In the genomic region with DNA sequence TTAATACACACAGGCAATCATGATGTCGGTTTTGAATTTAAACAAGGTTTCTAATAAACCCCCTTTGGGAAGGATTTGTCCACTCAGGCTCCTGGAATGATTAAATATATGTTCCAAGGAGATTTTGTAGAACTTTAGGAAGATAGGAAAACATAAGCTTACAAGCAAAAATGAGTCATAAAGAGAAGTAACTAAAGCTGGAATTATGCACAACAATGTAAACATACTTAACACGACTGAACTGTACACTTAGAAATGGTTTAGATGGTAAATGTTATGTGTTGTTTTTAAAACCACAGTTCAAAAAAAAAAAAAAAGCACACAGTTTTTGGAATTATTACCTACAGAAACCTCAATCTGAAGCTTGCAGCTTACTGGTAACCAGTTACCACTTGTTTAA, we compare ENCODE assay signal across 33 cellular contexts.
"Had no signal": no experiment of that assay in that cellular context is flagged by ENCODE, and none has a peak within 500 bp of the region (broad histone marks: within the 10 kb centered on the region; RNA-seq: fewer than 3 reads in every experiment).

No MANE protein-coding gene starts in this region.

- H3K4me2 ChIP-seq: KMS-11 had no signal

- H3K27ac ChIP-seq: ascending aorta, body of pancreas, breast epithelium, KMS-11, SJCRH30, SK-N-MC, WERI-Rb-1 had no signal

- H3K4me1 ChIP-seq: ascending aorta, body of pancreas, breast epithelium, SJCRH30 had no signal

- H3K4me1 Mint-ChIP-seq: activated T-helper 17 cell treated with anti-CD3 and anti-CD28 coated beads, Interleukin-2, amount 50 U/mL, for 72 hours had no signal

- H3K9ac ChIP-seq: KMS-11 had no signal

- H3K36me3 ChIP-seq: breast epithelium, SJCRH30, WERI-Rb-1 had no signal

- H3K4me3 Mint-ChIP-seq: activated CD8-positive, alpha-beta T cell treated with anti-CD3 and anti-CD28 coated beads for 36 hours; activated naive CD4-positive, alpha-beta T cell treated with anti-CD3 and anti-CD28 coated beads for 36 hours; activated T-cell treated with anti-CD3 and anti-CD28 coated beads, Interleukin-2, amount 50 U/mL, for 72 hours; activated T-helper 17 cell treated with anti-CD3 and anti-CD28 coated beads, Interleukin-2, amount 50 U/mL, for 72 hours had no signal

- H3K27ac Mint-ChIP-seq: activated CD8-positive, alpha-beta T cell treated with anti-CD3 and anti-CD28 coated beads for 36 hours; activated naive CD4-positive, alpha-beta T cell treated with anti-CD3 and anti-CD28 coated beads for 36 hours; activated naive CD4-positive, alpha-beta T cell treated with anti-CD3 and anti-CD28 coated beads, Interleukin-2, amount 50 U/mL, for 72 hours; activated T-cell treated with anti-CD3 and anti-CD28 coated beads, Interleukin-2, amount 50 U/mL, for 72 hours; activated T-helper 17 cell treated with anti-CD3 and anti-CD28 coated beads, Interleukin-2, amount 50 U/mL, for 72 hours had no signal

- H3K9me3 ChIP-seq: ascending aorta, body of pancreas, breast epithelium, SJCRH30 had no signal

- H3K4me3 ChIP-seq: ascending aorta, body of pancreas, breast epithelium, SJCRH30, SK-N-MC had no signal

- DNase-seq: activated CD4-positive, alpha-beta T cell treated with anti-CD3 and anti-CD28 coated beads for 1 hour; activated CD4-positive, alpha-beta T cell treated with anti-CD3 and anti-CD28 coated beads for 48 hours; activated CD4-positive, alpha-beta T cell treated with anti-CD3 and anti-CD28 coated beads, Interleukin-2, amount 50 U/mL, for 4 hours; activated CD4-positive, CD25-positive, alpha-beta regulatory T cell; activated CD8-positive, alpha-beta T cell treated with anti-CD3 and anti-CD28 coated beads for 36 hours; activated gamma-delta T cell treated with Interleukin-2 at 50 U/mL for 16 hours; activated naive CD4-positive, alpha-beta T cell treated with anti-CD3 and anti-CD28 coated beads for 36 hours; activated T-cell treated with anti-CD3 and anti-CD28 coated beads, Interleukin-2, amount 50 U/mL, for 1 hour; activated T-cell treated with anti-CD3 and anti-CD28 coated beads, Interleukin-2, amount 50 U/mL, for 72 hours; amygdala; body of pancreas; caudate nucleus; cerebellar nuclear complex; MM.1S; MV-4-11; NCI-H1092; NCI-H1436 treated with DMSO at 0.1 percent for 48 hours; NCI-H1694 treated with DMSO at 0.1 percent for 48 hours; NCI-H2029; NCI-H345; NCI-H526; NCI-H748 treated with DMSO at 0.1 percent for 48 hours; NK-92 treated with Interleukin-12 subunit alpha and Interleukin-12 subunit beta, amount 100 ng/mL, for 24 hours; SHP77; SJCRH30; T1000; WERI-Rb-1 had no signal

- H3K9me3 Mint-ChIP-seq: activated CD8-positive, alpha-beta T cell treated with anti-CD3 and anti-CD28 coated beads for 36 hours; activated naive CD4-positive, alpha-beta T cell treated with anti-CD3 and anti-CD28 coated beads for 36 hours; activated naive CD4-positive, alpha-beta T cell treated with anti-CD3 and anti-CD28 coated beads, Interleukin-2, amount 50 U/mL, for 72 hours; activated T-helper 17 cell treated with anti-CD3 and anti-CD28 coated beads, Interleukin-2, amount 50 U/mL, for 72 hours had no signal

- H3K27me3 ChIP-seq: ascending aorta, body of pancreas, breast epithelium, SJCRH30 had no signal
